In genomic region chr4:181569553-181569952, GRCh38 we compare ENCODE assay signal across 8 cellular contexts.
DNase-seq lines count a peak whose midpoint lies in the region; ATAC-seq, FAIRE-seq and TF ChIP-seq lines count a peak whose summit lies in the region.

No MANE protein-coding gene starts in this region.

- H3K4me3 Mint-ChIP-seq in stimulated activated naive B cell treated with anti-CD40 and anti-IgM and Interleukin-4, amounts not matched to agents 10 μg/mL and 1 μg/mL and 100 μg/mL, for 72 hours: no peak overlapping the region

- no peak overlapping the region for H3K27ac ChIP-seq in 22Rv1
- no peak overlapping the region for H3K27ac ChIP-seq in VCaP

- peak; percentile 56 for TF ChIP-seq CTCF in 22Rv1 (IDR thresholded peaks at IDR 0.05)
- TF ChIP-seq CTCF in VCaP (conservative IDR thresholded peaks at IDR 0.05): peak; percentile 83

- H3K27me3 Mint-ChIP-seq in stimulated activated naive B cell treated with anti-CD40 and anti-IgM and Interleukin-4, amounts not matched to agents 10 μg/mL and 1 μg/mL and 100 μg/mL, for 72 hours: no peaks in the 10 kb centered on the region

- peak; percentile 82 for ATAC-seq in GM18498 (IDR thresholded peaks at IDR 0.05; ENCODE audit: unreplicated experiment)
- ATAC-seq in HG03521 (IDR thresholded peaks at IDR 0.05; ENCODE audit: unreplicated experiment): peak; percentile 85
- no peak for ATAC-seq in GM21528 (IDR thresholded peaks at IDR 0.05; ENCODE audit: low FRiP score, unreplicated experiment)
- ATAC-seq in GM21717 (IDR thresholded peaks at IDR 0.05; ENCODE audit: unreplicated experiment): no peak
- no peak for ATAC-seq in stimulated activated naive B cell treated with anti-CD40 and anti-IgM and Interleukin-4, amounts not matched to agents 10 μg/mL and 1 μg/mL and 100 μg/mL, for 72 hours (replicated peaks)

- no peaks in the 10 kb centered on the region for H3K4me1 Mint-ChIP-seq in stimulated activated naive B cell treated with anti-CD40 and anti-IgM and Interleukin-4, amounts not matched to agents 10 μg/mL and 1 μg/mL and 100 μg/mL, for 72 hours

- H3K36me3 Mint-ChIP-seq in stimulated activated naive B cell treated with anti-CD40 and anti-IgM and Interleukin-4, amounts not matched to agents 10 μg/mL and 1 μg/mL and 100 μg/mL, for 72 hours: no peaks in the 10 kb centered on the region

- no peaks in the 10 kb centered on the region for H3K9me3 Mint-ChIP-seq in stimulated activated naive B cell treated with anti-CD40 and anti-IgM and Interleukin-4, amounts not matched to agents 10 μg/mL and 1 μg/mL and 100 μg/mL, for 72 hours

- H3K27ac Mint-ChIP-seq in stimulated activated naive B cell treated with anti-CD40 and anti-IgM and Interleukin-4, amounts not matched to agents 10 μg/mL and 1 μg/mL and 100 μg/mL, for 72 hours: no peak overlapping the region

- peak; percentile 99 for FAIRE-seq in islet of Langerhans (lab: Jason Lieb, UNC)

- DNase-seq in stimulated activated naive B cell treated with anti-CD40 and anti-IgM and Interleukin-4, amounts not matched to agents 10 μg/mL and 1 μg/mL and 100 μg/mL, for 72 hours: no peak

Comparison
In these comparisons a context has a peak if more than half of its experiments do, and no peak if none do; other contexts are left out.
1. ATAC-seq: peak in GM18498 (single experiment) and HG03521 (single experiment); none in GM21528 (single experiment), GM21717 (single experiment) and stimulated activated naive B cell treated with anti-CD40 and anti-IgM and Interleukin-4, amounts not matched to agents 10 μg/mL and 1 μg/mL and 100 μg/mL, for 72 hours (0 of 2).